In the genomic region with DNA sequence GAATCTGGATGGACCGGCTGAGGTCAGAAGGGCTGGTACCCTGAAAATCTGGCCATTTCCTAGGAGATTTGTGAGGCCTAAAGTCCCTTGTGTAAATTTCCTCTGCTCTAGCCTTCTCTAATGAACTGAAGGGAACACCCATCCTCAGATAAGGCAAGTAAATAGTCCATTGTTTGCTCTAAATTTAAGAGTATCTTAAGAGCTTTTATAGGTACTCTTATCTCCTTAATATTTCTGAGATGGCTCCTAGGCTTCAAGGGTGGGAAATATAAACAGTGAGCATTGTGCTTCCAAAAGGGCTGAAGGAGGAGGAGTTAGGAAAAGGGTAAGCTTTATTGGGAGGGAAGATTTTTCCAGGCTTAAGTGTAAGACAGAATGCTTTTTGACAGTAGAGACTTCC, we compare ENCODE assay signal across 24 cellular contexts.
"Had no signal": no experiment of that assay in that cellular context is flagged by ENCODE, and none has a peak within 500 bp of the region (broad histone marks: within the 10 kb centered on the region; RNA-seq: fewer than 3 reads in every experiment).

No MANE protein-coding gene starts in this region.

- H3K27ac ChIP-seq: gastroesophageal sphincter, hepatocyte, right atrium auricular region, spleen, suprapubic skin, tibial artery had no signal

- H3K27me3 ChIP-seq: gastroesophageal sphincter, hepatocyte, right atrium auricular region, spleen, suprapubic skin, tibial artery had no signal

- H3K4me3 ChIP-seq: gastroesophageal sphincter, hepatocyte, mucosa of descending colon, right atrium auricular region, spleen, suprapubic skin, tibial artery had no signal

- H3K36me3 ChIP-seq: gastroesophageal sphincter, right atrium auricular region, spleen, suprapubic skin, tibial artery had no signal

- H3K4me1 ChIP-seq: gastroesophageal sphincter, right atrium auricular region, spleen, suprapubic skin, tibial artery had no signal

- DNase-seq: activated CD4-positive, alpha-beta memory T cell treated with anti-CD3 and anti-CD28 coated beads for 36 hours; activated CD4-positive, alpha-beta T cell treated with anti-CD3 and anti-CD28 coated beads, Interleukin-2, amount 10 ng/mL, durations not matched to agents 24 days and 14 days; activated CD4-positive, CD25-positive, alpha-beta regulatory T cell treated with anti-CD3 and anti-CD28 coated beads, Interleukin-2, amount 50 U/mL, for 72 hours; activated CD8-positive, alpha-beta memory T cell treated with anti-CD3 and anti-CD28 coated beads, Interleukin-2, amount 50 U/mL, for 4 hours; activated effector memory CD4-positive, alpha-beta T cell treated with anti-CD3 and anti-CD28 coated beads, Interleukin-2, amount 50 U/mL, for 16 hours; activated naive CD4-positive, alpha-beta T cell treated with anti-CD3 and anti-CD28 coated beads, Interleukin-2, amount 50 U/mL, for 16 hours; activated T-cell treated with anti-CD3 and anti-CD28 coated beads, Interleukin-2, amount 50 U/mL, for 1 hour; amygdala; caudate nucleus; cortex of kidney; effector memory CD8-positive, alpha-beta T cell; erythroblast; islet precursor cell; mesendoderm; mucosa of descending colon; nephron progenitor cell; spleen; stimulated activated naive CD4-positive, alpha-beta T cell; T1000; tibial artery had no signal

- H3K9me3 ChIP-seq: gastroesophageal sphincter, suprapubic skin, tibial artery had no signal

- ATAC-seq: effector memory CD8-positive, alpha-beta T cell; gastroesophageal sphincter; mucosa of descending colon had no signal
